9 cellular contexts compared by ENCODE assay signal in genomic region chr3:139797724-139798343, GRCh38.
DNase-seq lines count a peak whose midpoint lies in the region; ATAC-seq lines count a peak whose summit lies in the region.
"Had no signal": no experiment of that assay in that cellular context is flagged by ENCODE, and none has a peak within 500 bp of the region (broad histone marks: within the 10 kb centered on the region; RNA-seq: fewer than 3 reads in every experiment).

No MANE protein-coding gene starts in this region.

- no peak for ATAC-seq in activated CD8-positive, alpha-beta T cell treated with anti-CD3 and anti-CD28 coated beads, Interleukin-2, amount 10 ng/mL, durations not matched to agents 7 days and 5 days
- no peak for ATAC-seq in GM18870 (IDR thresholded peaks at IDR 0.05; ENCODE audit: unreplicated experiment)

- CTCF ChIA-PET in activated CD8-positive, alpha-beta T cell treated with anti-CD3 and anti-CD28 coated beads, Interleukin-2, amount 10 ng/mL, durations not matched to agents 7 days and 5 days (lab: Charles Lee) = no interaction called here

- no peaks in the 10 kb centered on the region for H3K36me3 Mint-ChIP-seq in activated CD8-positive, alpha-beta T cell treated with anti-CD3 and anti-CD28 coated beads, Interleukin-2, amount 10 ng/mL, durations not matched to agents 7 days and 5 days (ENCODE audit: low read depth)

- H3K27ac Mint-ChIP-seq in activated CD8-positive, alpha-beta T cell treated with anti-CD3 and anti-CD28 coated beads, Interleukin-2, amount 10 ng/mL, durations not matched to agents 7 days and 5 days = no peak overlapping the region

- no peaks in the 10 kb centered on the region for H3K4me1 Mint-ChIP-seq in activated CD8-positive, alpha-beta T cell treated with anti-CD3 and anti-CD28 coated beads, Interleukin-2, amount 10 ng/mL, durations not matched to agents 7 days and 5 days (ENCODE audit: low read depth)

- no peak overlapping the region for H3K4me3 Mint-ChIP-seq in activated CD8-positive, alpha-beta T cell treated with anti-CD3 and anti-CD28 coated beads, Interleukin-2, amount 10 ng/mL, durations not matched to agents 7 days and 5 days

- in situ Hi-C loops in Caki2 (cut with HindIII; ENCODE audit: low pct_unique_long_range_greater_than_20kb, low sequenced_read_pairs) (no loop called here), KBM-7 (cut with MboI; ENCODE audit: low pct_unique_long_range_greater_than_20kb, low sequenced_read_pairs) (no loop called here)

- peak; percentile 25 for DNase-seq in Caki2 (ENCODE audit: low read depth)
- DNase-seq in KBM-7 = peak; percentile 43
- DNase-seq in activated CD8-positive, alpha-beta T cell treated with anti-CD3 and anti-CD28 coated beads, Interleukin-2, amount 10 ng/mL, durations not matched to agents 7 days and 5 days = peak; percentile 42
- peak; percentile 41 for DNase-seq in iris pigment epithelial cell (ENCODE audit: low read depth)
- no peak for DNase-seq in AG08395 (ENCODE audit: low spot score)
- no peak for DNase-seq in NCI-H345 treated with DMSO at 0.1 percent for 48 hours (lab: John Stamatoyannopoulos, UW; ENCODE audit: unreplicated experiment)
- no peak for DNase-seq in OCI-M2 (lab: John Stamatoyannopoulos, UW; ENCODE audit: unreplicated experiment)
- DNase-seq: activated effector memory CD4-positive, alpha-beta T cell treated with anti-CD3 and anti-CD28 coated beads, Interleukin-2, amount 50 U/mL, for 16 hours had no signal

- no peaks in the 10 kb centered on the region for H3K9me3 Mint-ChIP-seq in activated CD8-positive, alpha-beta T cell treated with anti-CD3 and anti-CD28 coated beads, Interleukin-2, amount 10 ng/mL, durations not matched to agents 7 days and 5 days (ENCODE audit: insufficient read depth)

- POLR2A ChIA-PET in activated CD8-positive, alpha-beta T cell treated with anti-CD3 and anti-CD28 coated beads, Interleukin-2, amount 10 ng/mL, durations not matched to agents 7 days and 5 days (lab: Charles Lee) = no interaction called here

- H3K27me3 Mint-ChIP-seq in activated CD8-positive, alpha-beta T cell treated with anti-CD3 and anti-CD28 coated beads, Interleukin-2, amount 10 ng/mL, durations not matched to agents 7 days and 5 days (ENCODE audit: low read depth) = no peaks in the 10 kb centered on the region

Comparison
In these comparisons a context has a peak if more than half of its experiments do, and no peak if none do; other contexts are left out.
1. DNase-seq: peak in Caki2 (single experiment), KBM-7 (single experiment), activated CD8-positive, alpha-beta T cell treated with anti-CD3 and anti-CD28 coated beads, Interleukin-2, amount 10 ng/mL, durations not matched to agents 7 days and 5 days (single experiment) and iris pigment epithelial cell (single experiment); none in AG08395 (single experiment), NCI-H345 treated with DMSO at 0.1 percent for 48 hours (single experiment) and OCI-M2 (single experiment).